In the genomic region with DNA sequence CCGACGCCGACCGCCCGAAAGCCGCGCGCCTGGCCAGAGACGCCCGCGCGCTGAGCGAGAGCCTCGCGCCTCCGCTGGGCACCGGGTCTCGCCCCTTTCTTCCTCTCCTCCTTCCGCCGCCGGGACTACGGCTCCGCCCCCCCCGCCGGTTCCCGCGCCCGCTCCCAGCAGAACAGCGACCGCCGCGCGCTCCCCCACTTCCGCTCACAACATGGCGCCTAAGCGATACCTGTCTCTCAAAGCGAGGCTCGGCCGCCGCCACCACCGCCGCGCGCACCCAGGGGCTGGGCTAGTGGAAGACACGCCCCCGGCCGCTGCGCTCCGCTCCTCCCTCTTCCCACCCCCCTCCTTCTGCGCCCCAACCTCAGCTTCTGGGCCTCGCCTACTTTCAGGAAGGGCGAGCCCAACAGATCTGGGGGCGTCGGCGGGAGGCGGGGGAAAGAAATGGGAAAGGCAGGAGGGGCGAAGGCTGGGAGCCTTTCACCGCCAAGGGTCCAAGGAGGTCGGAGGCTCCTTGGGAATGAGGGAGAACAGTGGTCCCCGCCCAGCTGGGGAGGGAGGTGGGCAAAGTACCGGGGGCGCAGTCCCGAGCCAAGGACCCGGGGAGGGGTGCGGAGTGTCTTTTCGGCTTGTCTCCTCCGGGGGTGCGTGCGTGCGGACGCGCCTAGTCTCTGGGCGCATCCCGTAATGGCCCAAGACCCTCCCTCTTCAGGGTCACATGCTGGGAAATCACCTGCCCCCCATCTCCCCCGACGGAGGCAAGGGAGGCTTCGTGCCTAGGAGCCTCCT, we compare ENCODE assay signal across 8 cellular contexts. TPM values are rescaled to one million over a fixed set of nuclear protein-coding genes. Genes with fewer than 3 reads are reported as not detected.
A peak's percentile ranks its signal among the peaks of the same experiment; 100 is the strongest.
DNase-seq lines count a peak whose midpoint lies in the region; ATAC-seq and TF ChIP-seq lines count a peak whose summit lies in the region.

RPS6KA3 (minus strand) TSS at position 100 of the 789 bp plus-strand sequence. CDS start 277 bp downstream, outside the sequence.

- H3K4me1 ChIP-seq in liver (ENCODE audit: control insufficient read depth in 4 of 4, insufficient read depth in 4 of 4, low read length in 3 of 4) = no peaks in the 10 kb centered on the region

- WGBS in liver = under 1% methylated on average over 77 of the region's 77 CpGs

- no peaks in the 10 kb centered on the region for H3K36me3 ChIP-seq in liver (ENCODE audit: control insufficient read depth in 4 of 4, insufficient read depth in 3 of 4, low read depth in 1 of 4, low read length in 3 of 4)

- H3K27ac ChIP-seq in liver (ENCODE audit: low read depth in 1 of 2, low read length in 2 of 2) = peak within 1 kb of the TSS; percentile 69 to 92

- peak within 1 kb of the TSS; percentile 70 to 75 (median 74) for H3K4me3 ChIP-seq in liver (ENCODE audit: low read depth in 1 of 3, low read length in 3 of 3)

- H3K27me3 ChIP-seq in liver (ENCODE audit: control insufficient read depth in 4 of 4, insufficient read depth in 4 of 4, low read length in 3 of 4) = no peaks in the 10 kb centered on the region

- peak; percentile 70 for ATAC-seq in GM19328 (IDR thresholded peaks at IDR 0.05; ENCODE audit: unreplicated experiment)
- ATAC-seq in HG03460 (IDR thresholded peaks at IDR 0.05; ENCODE audit: unreplicated experiment) = peak; percentile 65

- TF ChIP-seq CTCF in liver (IDR thresholded peaks at IDR 0.05; ENCODE audit: low read depth, low read length, missing input control) = no peak

- no peaks in the 10 kb centered on the region for H3K9me3 ChIP-seq in liver (ENCODE audit: control insufficient read depth in 4 of 4, low read length in 3 of 4)

- peak within 1 kb of the TSS; percentile 52 to 87 for H3K9ac ChIP-seq in liver (ENCODE audit: low read depth in 1 of 2, low read length in 2 of 2)

- DNase-seq in C1 segment of cervical spinal cord (lab: John Stamatoyannopoulos, UW) (peak; percentile 13 to 88 (median 72)), NCI-H748 treated with DMSO at 0.1 percent for 48 hours (lab: John Stamatoyannopoulos, UW) (peak; percentile 76), dermis blood vessel endothelial cell (peak; percentile 87)
- DNase-seq in activated CD4-positive, alpha-beta T cell treated with anti-CD3 and anti-CD28 coated beads, Interleukin-2, amount 50 U/mL, for 4 hours = peak; percentile 83 to 84
- peak; percentile 86 for DNase-seq in stimulated activated CD4-positive, alpha-beta T cell treated with anti-CD3 and anti-CD28 coated beads, Interleukin-4, amount 100 ng/mL, for 1 hour

- no peak for TF ChIP-seq RAD21 in liver (IDR thresholded peaks at IDR 0.05)

TF ChIP-seq in liver, 16 proteins besides CTCF, POLR2A, EP300 and RAD21:
- peak; percentile 92 for TF ChIP-seq YY1 (IDR thresholded peaks at IDR 0.05)
- no peak for TF ChIP-seq NR2F2 (IDR thresholded peaks at IDR 0.05)
- peak in 1 of 2 donors; percentile 70 for TF ChIP-seq GABPA (IDR thresholded peaks at IDR 0.05 in 1 of 2, conservative IDR thresholded peaks at IDR 0.05 in 1 of 2)
- TF ChIP-seq EGR1 (IDR thresholded peaks at IDR 0.05; ENCODE audit: low read depth in 2 of 2) = no peak
- TF ChIP-seq, protein P1, sequence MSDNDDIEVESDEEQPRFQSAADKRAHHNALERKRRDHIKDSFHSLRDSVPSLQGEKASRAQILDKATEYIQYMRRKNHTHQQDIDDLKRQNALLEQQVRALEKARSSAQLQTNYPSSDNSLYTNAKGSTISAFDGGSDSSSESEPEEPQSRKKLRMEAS (IDR thresholded peaks at IDR 0.05) = no peak
- peak; percentile 18 for TF ChIP-seq SP1 (IDR thresholded peaks at IDR 0.05)
- TF ChIP-seq FOXA2 (IDR thresholded peaks at IDR 0.05) = no peak
- TF ChIP-seq TAF1 (conservative IDR thresholded peaks at IDR 0.05) = no peak
- no peak for TF ChIP-seq RXRA (IDR thresholded peaks at IDR 0.05)
- no peak for TF ChIP-seq FOXA1 (IDR thresholded peaks at IDR 0.05)
- no peak for TF ChIP-seq HNF4G (IDR thresholded peaks at IDR 0.05)
- TF ChIP-seq ATF3 (IDR thresholded peaks at IDR 0.05) = no peak
- TF ChIP-seq HNF4A (conservative IDR thresholded peaks at IDR 0.05) = no peak
- TF ChIP-seq, protein P2, sequence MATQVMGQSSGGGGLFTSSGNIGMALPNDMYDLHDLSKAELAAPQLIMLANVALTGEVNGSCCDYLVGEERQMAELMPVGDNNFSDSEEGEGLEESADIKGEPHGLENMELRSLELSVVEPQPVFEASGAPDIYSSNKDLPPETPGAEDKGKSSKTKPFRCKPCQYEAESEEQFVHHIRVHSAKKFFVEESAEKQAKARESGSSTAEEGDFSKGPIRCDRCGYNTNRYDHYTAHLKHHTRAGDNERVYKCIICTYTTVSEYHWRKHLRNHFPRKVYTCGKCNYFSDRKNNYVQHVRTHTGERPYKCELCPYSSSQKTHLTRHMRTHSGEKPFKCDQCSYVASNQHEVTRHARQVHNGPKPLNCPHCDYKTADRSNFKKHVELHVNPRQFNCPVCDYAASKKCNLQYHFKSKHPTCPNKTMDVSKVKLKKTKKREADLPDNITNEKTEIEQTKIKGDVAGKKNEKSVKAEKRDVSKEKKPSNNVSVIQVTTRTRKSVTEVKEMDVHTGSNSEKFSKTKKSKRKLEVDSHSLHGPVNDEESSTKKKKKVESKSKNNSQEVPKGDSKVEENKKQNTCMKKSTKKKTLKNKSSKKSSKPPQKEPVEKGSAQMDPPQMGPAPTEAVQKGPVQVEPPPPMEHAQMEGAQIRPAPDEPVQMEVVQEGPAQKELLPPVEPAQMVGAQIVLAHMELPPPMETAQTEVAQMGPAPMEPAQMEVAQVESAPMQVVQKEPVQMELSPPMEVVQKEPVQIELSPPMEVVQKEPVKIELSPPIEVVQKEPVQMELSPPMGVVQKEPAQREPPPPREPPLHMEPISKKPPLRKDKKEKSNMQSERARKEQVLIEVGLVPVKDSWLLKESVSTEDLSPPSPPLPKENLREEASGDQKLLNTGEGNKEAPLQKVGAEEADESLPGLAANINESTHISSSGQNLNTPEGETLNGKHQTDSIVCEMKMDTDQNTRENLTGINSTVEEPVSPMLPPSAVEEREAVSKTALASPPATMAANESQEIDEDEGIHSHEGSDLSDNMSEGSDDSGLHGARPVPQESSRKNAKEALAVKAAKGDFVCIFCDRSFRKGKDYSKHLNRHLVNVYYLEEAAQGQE (IDR thresholded peaks at IDR 0.05) = no peak
- TF ChIP-seq JUND (IDR thresholded peaks at IDR 0.05) = no peak
- TF ChIP-seq, protein P3, sequence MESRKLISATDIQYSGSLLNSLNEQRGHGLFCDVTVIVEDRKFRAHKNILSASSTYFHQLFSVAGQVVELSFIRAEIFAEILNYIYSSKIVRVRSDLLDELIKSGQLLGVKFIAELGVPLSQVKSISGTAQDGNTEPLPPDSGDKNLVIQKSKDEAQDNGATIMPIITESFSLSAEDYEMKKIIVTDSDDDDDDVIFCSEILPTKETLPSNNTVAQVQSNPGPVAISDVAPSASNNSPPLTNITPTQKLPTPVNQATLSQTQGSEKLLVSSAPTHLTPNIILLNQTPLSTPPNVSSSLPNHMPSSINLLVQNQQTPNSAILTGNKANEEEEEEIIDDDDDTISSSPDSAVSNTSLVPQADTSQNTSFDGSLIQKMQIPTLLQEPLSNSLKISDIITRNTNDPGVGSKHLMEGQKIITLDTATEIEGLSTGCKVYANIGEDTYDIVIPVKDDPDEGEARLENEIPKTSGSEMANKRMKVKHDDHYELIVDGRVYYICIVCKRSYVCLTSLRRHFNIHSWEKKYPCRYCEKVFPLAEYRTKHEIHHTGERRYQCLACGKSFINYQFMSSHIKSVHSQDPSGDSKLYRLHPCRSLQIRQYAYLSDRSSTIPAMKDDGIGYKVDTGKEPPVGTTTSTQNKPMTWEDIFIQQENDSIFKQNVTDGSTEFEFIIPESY (IDR thresholded peaks at IDR 0.05) = no peak

RNA-seq across cellular contexts. Expression of gene RPS6KA3, which starts in this region (rescaled TPM):
- total RNA-seq in dermis blood vessel endothelial cell (156 and 182 TPM in 2 replicates), liver (10 to 100 TPM; 64.7 to 69.7 TPM)
- polyA plus RNA-seq in liver = 10 to 100 TPM; 11.1 to 12.9 TPM

Comparison
In these comparisons a context has a peak if more than half of its experiments do, and no peak if none do; other contexts are left out.
1. Peak in every context shown above with its lines: DNase-seq, ATAC-seq, H3K4me3 ChIP-seq and H3K27ac ChIP-seq.